ENCODE assay signal across 23 cellular contexts in genomic region chrX:26562156-26562555, GRCh38.
DNase-seq lines count a peak whose midpoint lies in the region; ATAC-seq and TF ChIP-seq lines count a peak whose summit lies in the region.
"Had no signal": no experiment of that assay in that cellular context is flagged by ENCODE, and none has a peak within 500 bp of the region (broad histone marks: within the 10 kb centered on the region; RNA-seq: fewer than 3 reads in every experiment).

No MANE protein-coding gene starts in this region.

- H3K4me1 ChIP-seq in SJCRH30: peaks cover 25% of the 10 kb centered on the region
- no peaks in the 10 kb centered on the region for H3K4me1 ChIP-seq in ovary (ENCODE audit: insufficient read depth)

- no peak for TF ChIP-seq EP300 in ovary (IDR thresholded peaks at IDR 0.05)

- WGBS in ovary, 3 donors: 2 to 11% (median 9%) methylated on average over 1 of the region's 1 CpG

- TF ChIP-seq CTCF in ovary (IDR thresholded peaks at IDR 0.05): no peak

- H3K4me3 ChIP-seq in SJCRH30 (peak overlapping the region; percentile 2; the same call in 1 of the 2 replicates), ovary (no peak overlapping the region)
- H3K4me3 ChIP-seq: GM23338, K562, SK-N-MC had no signal

- peak; percentile 38 for DNase-seq in DMS53 (lab: John Stamatoyannopoulos, UW)
- DNase-seq in DMS53 treated with DMSO at 0.1 percent for 48 hours (lab: John Stamatoyannopoulos, UW; ENCODE audit: unreplicated experiment): no peak
- peak; percentile 61 to 83 for DNase-seq in SJCRH30
- peak; percentile 8 for DNase-seq in fibroblast of gingiva (ENCODE audit: low read depth)
- no peak for DNase-seq in ovary
- no peak for DNase-seq in hypothalamus (lab: John Stamatoyannopoulos, UW)
- DNase-seq: ACHN, Calu3, H9, Kasumi-1, NCI-H1092 treated with DMSO at 0.1 percent for 48 hours, NCI-H1436 treated with DMSO at 0.1 percent for 48 hours, NCI-H2029 treated with DMSO at 0.1 percent for 48 hours, NCI-H2171, NCI-H226, NCI-H510A treated with DMSO at 0.1 percent for 48 hours had no signal

- no peak for TF ChIP-seq POLR2A in ovary (IDR thresholded peaks at IDR 0.05)

- H3K27ac ChIP-seq in SJCRH30 (peak overlapping the region; percentile 84), ovary (peak overlapping the region in 1 of 2 donors; percentile 28)
- H3K27ac ChIP-seq: 22Rv1, RWPE1, SK-N-MC had no signal

- H3K9me3 ChIP-seq in SJCRH30 (replicated peaks): no peaks in the 10 kb centered on the region
- H3K9me3 ChIP-seq in ovary: no peaks in the 10 kb centered on the region

- H3K27me3 ChIP-seq in SJCRH30 (no peaks in the 10 kb centered on the region), ovary (no peaks in the 10 kb centered on the region)

- no peaks in the 10 kb centered on the region for H3K36me3 ChIP-seq in SJCRH30
- no peaks in the 10 kb centered on the region for H3K36me3 ChIP-seq in ovary

- no peak for ATAC-seq in GM18502 (IDR thresholded peaks at IDR 0.05; ENCODE audit: poor library complexity, unreplicated experiment)
- ATAC-seq: GM23338, K562, Panc1 had no signal

- intact Hi-C loops in ovary (cut with DNase I): no loop called here

Comparison
In these comparisons a context has a peak if more than half of its experiments do, and no peak if none do; other contexts are left out.
1. DNase-seq: peak in DMS53 (single experiment), SJCRH30 (2 of 2) and fibroblast of gingiva (single experiment); none in DMS53 treated with DMSO at 0.1 percent for 48 hours (single experiment), ovary (0 of 5) and hypothalamus (0 of 51).